In the genomic region with DNA sequence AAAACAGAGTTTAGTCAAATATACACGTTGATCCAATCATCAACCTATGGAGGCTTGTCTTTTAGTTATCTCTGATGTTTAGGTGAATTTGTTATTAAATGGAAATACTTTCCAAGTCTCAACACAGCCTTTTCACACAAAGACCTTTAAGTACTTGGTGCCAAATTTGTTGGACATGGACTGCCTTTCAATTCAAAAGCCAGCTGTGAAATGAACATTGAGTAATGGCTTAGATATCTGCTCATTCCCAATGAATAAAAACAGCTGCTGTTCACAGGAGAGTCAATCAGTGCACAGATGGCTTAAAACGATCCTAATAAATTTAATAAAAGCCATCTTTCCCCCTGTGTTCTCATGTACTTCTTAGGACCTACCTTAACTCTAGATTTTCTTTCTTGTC, we compare ENCODE assay signal across 17 cellular contexts.
DNase-seq lines count a peak whose midpoint lies in the region; ATAC-seq lines count a peak whose summit lies in the region.
"Had no signal": no experiment of that assay in that cellular context is flagged by ENCODE, and none has a peak within 500 bp of the region (broad histone marks: within the 10 kb centered on the region; RNA-seq: fewer than 3 reads in every experiment).

No MANE protein-coding gene starts in this region.

- H3K27ac ChIP-seq in effector memory CD4-positive, alpha-beta T cell (ENCODE audit: insufficient read depth, low read length, poor library complexity, severe bottlenecking) = peak overlapping the region; percentile 78
- H3K27ac ChIP-seq: ascending aorta, RWPE1 had no signal

- no peaks in the 10 kb centered on the region for H3K9me3 Mint-ChIP-seq in activated naive CD4-positive, alpha-beta T cell treated with anti-CD3 and anti-CD28 coated beads, Interleukin-2, amount 50 U/mL, for 24 hours
- no peaks in the 10 kb centered on the region for H3K9me3 Mint-ChIP-seq in stimulated activated naive CD8-positive, alpha-beta T cell treated with anti-CD3 and anti-CD28 coated beads, Interleukin-15, amount 100 ng/mL, for 72 hours
- H3K9me3 Mint-ChIP-seq: nephron progenitor cell had no signal

- no peaks in the 10 kb centered on the region for H3K36me3 ChIP-seq in effector memory CD4-positive, alpha-beta T cell (ENCODE audit: control insufficient read depth, insufficient read depth, low read length)
- H3K36me3 ChIP-seq: ascending aorta, lower lobe of right lung had no signal

- H3K27ac Mint-ChIP-seq in activated naive CD4-positive, alpha-beta T cell treated with anti-CD3 and anti-CD28 coated beads, Interleukin-2, amount 50 U/mL, for 24 hours = peak overlapping the region; percentile 99
- H3K27ac Mint-ChIP-seq in stimulated activated naive CD8-positive, alpha-beta T cell treated with anti-CD3 and anti-CD28 coated beads, Interleukin-15, amount 100 ng/mL, for 72 hours = peak overlapping the region; percentile 96 to 97
- H3K27ac Mint-ChIP-seq: nephron progenitor cell had no signal

- H3K27me3 ChIP-seq in effector memory CD4-positive, alpha-beta T cell (replicated peaks; ENCODE audit: control insufficient read depth, insufficient read depth, low read length, poor library complexity, severe bottlenecking) = no peaks in the 10 kb centered on the region
- H3K27me3 ChIP-seq: ascending aorta had no signal

- no peaks in the 10 kb centered on the region for H3K27me3 Mint-ChIP-seq in activated naive CD4-positive, alpha-beta T cell treated with anti-CD3 and anti-CD28 coated beads, Interleukin-2, amount 50 U/mL, for 24 hours
- no peaks in the 10 kb centered on the region for H3K27me3 Mint-ChIP-seq in stimulated activated naive CD8-positive, alpha-beta T cell treated with anti-CD3 and anti-CD28 coated beads, Interleukin-15, amount 100 ng/mL, for 72 hours

- peaks cover 94% of the 10 kb centered on the region for H3K4me1 Mint-ChIP-seq in activated naive CD4-positive, alpha-beta T cell treated with anti-CD3 and anti-CD28 coated beads, Interleukin-2, amount 50 U/mL, for 24 hours
- peaks cover 88% of the 10 kb centered on the region for H3K4me1 Mint-ChIP-seq in stimulated activated naive CD8-positive, alpha-beta T cell treated with anti-CD3 and anti-CD28 coated beads, Interleukin-15, amount 100 ng/mL, for 72 hours

- peak overlapping the region; percentile 61 for H3K4me3 ChIP-seq in effector memory CD4-positive, alpha-beta T cell (ENCODE audit: insufficient read depth, low read depth, low read length, poor library complexity, severe bottlenecking)
- H3K4me3 ChIP-seq: ascending aorta, lower lobe of right lung had no signal

- no peak for ATAC-seq in stimulated activated naive CD8-positive, alpha-beta T cell treated with anti-CD3 and anti-CD28 coated beads, Interleukin-15, amount 100 ng/mL, for 72 hours
- ATAC-seq in HG02938 (IDR thresholded peaks at IDR 0.05; ENCODE audit: unreplicated experiment) = no peak
- ATAC-seq: lower lobe of right lung had no signal

- no peak for DNase-seq in activated naive CD4-positive, alpha-beta T cell treated with anti-CD3 and anti-CD28 coated beads, Interleukin-2, amount 50 U/mL, for 16 hours
- DNase-seq in NCI-H524 treated with DMSO at 0.1 percent for 48 hours (lab: John Stamatoyannopoulos, UW) (peak; percentile 50), nucleus accumbens (lab: John Stamatoyannopoulos, UW) (no peak)
- no peak for DNase-seq in effector memory CD4-positive, alpha-beta T cell
- no peak for DNase-seq in stimulated activated naive CD8-positive, alpha-beta T cell treated with anti-CD3 and anti-CD28 coated beads, Interleukin-15, amount 100 ng/mL, for 72 hours
- DNase-seq: activated CD4-positive, CD25-positive, alpha-beta regulatory T cell; DMS153; GOT3; lower lobe of right lung; NCI-H1417 treated with DMSO at 0.1 percent for 48 hours; NCI-H2227 treated with DMSO at 0.1 percent for 48 hours; nephron progenitor cell; NK-92 treated with Interleukin-12 subunit alpha and Interleukin-12 subunit beta, amount 100 ng/mL, for 24 hours had no signal

- H3K9me3 ChIP-seq in effector memory CD4-positive, alpha-beta T cell (ENCODE audit: control insufficient read depth, low read length) = no peaks in the 10 kb centered on the region
- H3K9me3 ChIP-seq: ascending aorta, lower lobe of right lung had no signal

- no peaks in the 10 kb centered on the region for H3K36me3 Mint-ChIP-seq in activated naive CD4-positive, alpha-beta T cell treated with anti-CD3 and anti-CD28 coated beads, Interleukin-2, amount 50 U/mL, for 24 hours

- H3K4me3 Mint-ChIP-seq in activated naive CD4-positive, alpha-beta T cell treated with anti-CD3 and anti-CD28 coated beads, Interleukin-2, amount 50 U/mL, for 24 hours = peak overlapping the region; percentile 89
- peak overlapping the region; percentile 90 to 95 for H3K4me3 Mint-ChIP-seq in stimulated activated naive CD8-positive, alpha-beta T cell treated with anti-CD3 and anti-CD28 coated beads, Interleukin-15, amount 100 ng/mL, for 72 hours
- H3K4me3 Mint-ChIP-seq: nephron progenitor cell had no signal

- H3K4me1 ChIP-seq in effector memory CD4-positive, alpha-beta T cell (ENCODE audit: control insufficient read depth, insufficient read depth, low read length, poor library complexity, severe bottlenecking) = peaks cover 77% of the 10 kb centered on the region
- H3K4me1 ChIP-seq: ascending aorta had no signal
